9 cellular contexts compared by ENCODE assay signal in the genomic region with DNA sequence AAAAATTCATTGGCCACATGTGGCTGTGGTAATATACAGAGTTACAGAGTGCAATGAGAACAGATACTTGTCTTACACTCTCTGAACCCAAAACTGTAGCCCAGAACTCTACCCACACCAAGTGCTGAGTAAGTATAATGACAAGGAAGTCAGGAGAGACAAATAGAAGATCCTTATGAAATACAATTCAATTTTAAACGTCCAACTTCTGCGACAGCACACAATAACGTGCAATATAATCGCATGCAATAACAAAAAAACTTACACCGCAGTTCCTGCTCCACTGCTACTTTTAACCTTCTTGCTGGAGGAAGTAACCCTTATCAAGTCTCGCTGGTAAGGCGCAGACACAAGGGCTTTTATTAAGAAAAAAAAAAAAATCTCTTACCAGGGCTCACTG. TPM values are rescaled to one million over a fixed set of nuclear protein-coding genes. Genes with fewer than 3 reads are reported as not detected.
DNase-seq lines count a peak whose midpoint lies in the region; ATAC-seq, FAIRE-seq and TF ChIP-seq lines count a peak whose summit lies in the region.
"Had no signal": no experiment of that assay in that cellular context is flagged by ENCODE, and none has a peak within 500 bp of the region (broad histone marks: within the 10 kb centered on the region; RNA-seq: fewer than 3 reads in every experiment).

No MANE protein-coding gene starts in this region.

- H3K4me3 Mint-ChIP-seq in activated T-cell treated with anti-CD3 and anti-CD28 coated beads, Interleukin-2, amount 50 U/mL, for 4 hours = peak overlapping the region; percentile 97
- H3K4me3 Mint-ChIP-seq in activated CD8-positive, alpha-beta T cell treated with anti-CD3 and anti-CD28 coated beads, Interleukin-2, amount 10 ng/mL, durations not matched to agents 7 days and 5 days = peak overlapping the region; percentile 78

- H3K4me3 ChIP-seq in kidney (ENCODE audit: low read length in 2 of 2) (peak overlapping the region; percentile 81 to 95), tibial artery (peak overlapping the region; percentile 63 to 75)

- H3K9me3 ChIP-seq in kidney (ENCODE audit: control insufficient read depth in 1 of 2, low read length in 2 of 2) = no peaks in the 10 kb centered on the region
- no peaks in the 10 kb centered on the region for H3K9me3 ChIP-seq in tibial artery

- no peak for DNase-seq in activated T-cell treated with anti-CD3 and anti-CD28 coated beads, Interleukin-2, amount 50 U/mL, for 4 hours
- DNase-seq in activated T-cell treated with anti-CD3 and anti-CD28 coated beads for 4 hours = no peak
- peak; percentile 47 for DNase-seq in activated CD8-positive, alpha-beta T cell treated with anti-CD3 and anti-CD28 coated beads, Interleukin-2, amount 10 ng/mL, durations not matched to agents 7 days and 5 days
- DNase-seq in kidney = no peak
- no peak for DNase-seq in tibial artery
- DNase-seq in NCI-H1417 (lab: John Stamatoyannopoulos, UW) = no peak
- DNase-seq in NCI-H82 (lab: John Stamatoyannopoulos, UW) = no peak

- POLR2A ChIA-PET in activated CD8-positive, alpha-beta T cell treated with anti-CD3 and anti-CD28 coated beads, Interleukin-2, amount 10 ng/mL, durations not matched to agents 7 days and 5 days (lab: Charles Lee) = interaction anchor here (1.0 to 1.1 kb wide), 3 partner anchors 8 to 40 kb away, joined by 3 to 4 read pairs (median 4); no protein-coding TSS in a partner anchor

- peak overlapping the region; percentile 93 for H3K27ac Mint-ChIP-seq in activated CD8-positive, alpha-beta T cell treated with anti-CD3 and anti-CD28 coated beads, Interleukin-2, amount 10 ng/mL, durations not matched to agents 7 days and 5 days

- H3K36me3 Mint-ChIP-seq in activated T-cell treated with anti-CD3 and anti-CD28 coated beads, Interleukin-2, amount 50 U/mL, for 4 hours (ENCODE audit: insufficient read depth) = peaks cover 5% of the 10 kb centered on the region
- H3K36me3 Mint-ChIP-seq in activated CD8-positive, alpha-beta T cell treated with anti-CD3 and anti-CD28 coated beads, Interleukin-2, amount 10 ng/mL, durations not matched to agents 7 days and 5 days (ENCODE audit: low read depth) = peaks cover 20% of the 10 kb centered on the region

- TF ChIP-seq CTCF in kidney (IDR thresholded peaks at IDR 0.05; ENCODE audit: borderline replicate concordance, extremely low read depth, insufficient read depth) (no peak), tibial artery (IDR thresholded peaks at IDR 0.05) (no peak)

- no peaks in the 10 kb centered on the region for H3K9me3 Mint-ChIP-seq in activated T-cell treated with anti-CD3 and anti-CD28 coated beads, Interleukin-2, amount 50 U/mL, for 4 hours
- H3K9me3 Mint-ChIP-seq in activated CD8-positive, alpha-beta T cell treated with anti-CD3 and anti-CD28 coated beads, Interleukin-2, amount 10 ng/mL, durations not matched to agents 7 days and 5 days (ENCODE audit: insufficient read depth) = no peaks in the 10 kb centered on the region

- no peaks in the 10 kb centered on the region for H3K27me3 Mint-ChIP-seq in activated T-cell treated with anti-CD3 and anti-CD28 coated beads, Interleukin-2, amount 50 U/mL, for 4 hours (ENCODE audit: low read depth)
- H3K27me3 Mint-ChIP-seq in activated CD8-positive, alpha-beta T cell treated with anti-CD3 and anti-CD28 coated beads, Interleukin-2, amount 10 ng/mL, durations not matched to agents 7 days and 5 days (ENCODE audit: low read depth) = peaks cover 12% of the 10 kb centered on the region

- no peak for FAIRE-seq in kidney (lab: Jason Lieb, UNC)

- CTCF ChIA-PET in activated CD8-positive, alpha-beta T cell treated with anti-CD3 and anti-CD28 coated beads, Interleukin-2, amount 10 ng/mL, durations not matched to agents 7 days and 5 days (lab: Charles Lee) = interaction anchor here (1.0 to 1.6 kb wide), 2 partner anchors 28 to 59 kb away, joined by 5 to 7 read pairs; no protein-coding TSS in a partner anchor

- intact Hi-C loops in kidney (cut with DNase I) = no loop called here
- intact Hi-C loops in tibial artery (cut with DNase I; ENCODE audit: low total_unique reads) = loop anchor here (5.0 kb wide), 1 partner anchor 41 kb away; the partner anchor contains the start of gene MPC1

- peak overlapping the region; percentile 91 to 96 for H3K9ac ChIP-seq in kidney (ENCODE audit: low read length in 2 of 2)

- H3K27ac ChIP-seq in kidney (ENCODE audit: low read depth in 2 of 2, low read length in 2 of 2) = no peak overlapping the region
- peak overlapping the region; percentile 83 to 87 for H3K27ac ChIP-seq in tibial artery

- H3K4me1 ChIP-seq in kidney (ENCODE audit: control insufficient read depth in 1 of 2, insufficient read depth in 1 of 2, low read depth in 1 of 2, low read length in 2 of 2) = peaks cover 9 to 26% of the 10 kb centered on the region in 2 donors
- H3K4me1 ChIP-seq in tibial artery = peaks cover 0 to 52% (median 23%) of the 10 kb centered on the region in 4 donors

- ATAC-seq in activated T-cell treated with anti-CD3 and anti-CD28 coated beads, Interleukin-2, amount 50 U/mL, for 4 hours = no peak
- ATAC-seq in activated CD8-positive, alpha-beta T cell treated with anti-CD3 and anti-CD28 coated beads, Interleukin-2, amount 10 ng/mL, durations not matched to agents 7 days and 5 days = peak; percentile 24
- ATAC-seq in HG03139 (IDR thresholded peaks at IDR 0.05; ENCODE audit: unreplicated experiment) = no peak

- no peaks in the 10 kb centered on the region for H3K27me3 ChIP-seq in tibial artery

- peaks cover 8% of the 10 kb centered on the region for H3K4me1 Mint-ChIP-seq in activated T-cell treated with anti-CD3 and anti-CD28 coated beads, Interleukin-2, amount 50 U/mL, for 4 hours (ENCODE audit: low read depth)
- H3K4me1 Mint-ChIP-seq in activated CD8-positive, alpha-beta T cell treated with anti-CD3 and anti-CD28 coated beads, Interleukin-2, amount 10 ng/mL, durations not matched to agents 7 days and 5 days (ENCODE audit: low read depth) = peaks cover 11% of the 10 kb centered on the region

- H3K36me3 ChIP-seq in kidney (ENCODE audit: control insufficient read depth in 1 of 2, insufficient read depth in 2 of 2, low read length in 2 of 2) (peaks cover 2 to 11% of the 10 kb centered on the region in 2 donors), tibial artery (peaks cover 0 to 12% (median 0%) of the 10 kb centered on the region in 3 donors)

RNA-seq across cellular contexts. Expression of gene SFT2D1, which starts 0.9 kb away (rescaled TPM):
- total RNA-seq in activated T-cell treated with anti-CD3 and anti-CD28 coated beads, Interleukin-2, amount 50 U/mL, for 4 hours = 10 to 100 TPM; 58.7 to 65.4 (median 60.7) TPM
- 10 to 100 TPM; 27.7 to 30.5 TPM for total RNA-seq in activated CD8-positive, alpha-beta T cell treated with anti-CD3 and anti-CD28 coated beads, Interleukin-2, amount 10 ng/mL, durations not matched to agents 7 days and 5 days
- 48.3 TPM for total RNA-seq in kidney
- 73.2 TPM for polyA plus RNA-seq in kidney (ENCODE audit: insufficient read depth, low read depth, low replicate concordance)

RNA-seq across cellular contexts. Expression of gene PRR18, which starts 33.3 kb away (rescaled TPM):
- under 1 TPM in 1 of 3 donors, not detected in 2; 0.05 TPM for total RNA-seq in activated T-cell treated with anti-CD3 and anti-CD28 coated beads, Interleukin-2, amount 50 U/mL, for 4 hours
- total RNA-seq in activated CD8-positive, alpha-beta T cell treated with anti-CD3 and anti-CD28 coated beads, Interleukin-2, amount 10 ng/mL, durations not matched to agents 7 days and 5 days = not detected
- total RNA-seq in kidney = 0.19 TPM
- polyA plus RNA-seq in kidney (ENCODE audit: insufficient read depth, low read depth, low replicate concordance) = not detected
- total RNA-seq: T-helper 2 cell treated with Interferon-gamma antibody and Interleukin-4, amounts not matched to agents 100 ng/mL and 5 ng/mL, for 36 hours had no signal

RNA-seq across cellular contexts. Expression of gene MPC1, which starts 41.3 kb away (rescaled TPM):
- total RNA-seq in activated T-cell treated with anti-CD3 and anti-CD28 coated beads, Interleukin-2, amount 50 U/mL, for 4 hours = 10 to 100 TPM; 17.9 to 24.6 (median 24.0) TPM
- total RNA-seq in activated CD8-positive, alpha-beta T cell treated with anti-CD3 and anti-CD28 coated beads, Interleukin-2, amount 10 ng/mL, durations not matched to agents 7 days and 5 days = 10 to 100 TPM; 32.8 to 36.7 TPM
- 74.1 TPM for total RNA-seq in kidney
- 313 TPM for polyA plus RNA-seq in kidney (ENCODE audit: insufficient read depth, low read depth, low replicate concordance)

Comparison
In these comparisons a context has a peak if more than half of its experiments do, and no peak if none do; other contexts are left out.
1. H3K27ac ChIP-seq: peak in tibial artery (2 of 2); none in kidney (0 of 2).